Comparison of ENCODE assay signal across 22 cellular contexts in the genomic region with DNA sequence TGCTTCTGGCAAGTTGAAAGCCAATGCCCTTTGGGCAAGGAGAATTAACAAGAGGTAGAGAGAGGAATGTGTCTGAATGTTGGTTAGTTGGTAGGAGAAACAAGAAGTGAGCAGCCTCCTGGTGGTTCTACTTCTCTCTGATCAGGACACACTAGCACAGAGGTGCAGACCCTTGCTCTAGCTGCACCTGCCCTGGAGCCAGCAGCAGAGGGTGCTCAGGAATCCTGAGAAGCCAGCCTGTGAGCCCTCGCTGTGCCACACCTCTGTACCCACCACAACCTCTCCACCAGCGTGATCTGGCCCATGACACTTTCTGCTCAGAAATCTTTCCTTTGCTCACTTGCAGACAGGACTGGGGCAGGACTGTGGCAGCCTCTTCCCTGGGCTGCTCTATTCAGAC.
"Had no signal": no experiment of that assay in that cellular context is flagged by ENCODE, and none has a peak within 500 bp of the region (broad histone marks: within the 10 kb centered on the region; RNA-seq: fewer than 3 reads in every experiment).

No MANE protein-coding gene starts in this region.

- FAIRE-seq: astrocyte, endothelial cell of umbilical vein had no signal

- H3K9me3 ChIP-seq: adrenal gland, breast epithelium, esophagus muscularis mucosa, gastroesophageal sphincter, heart left ventricle, prostate gland, right atrium auricular region, stomach, testis, upper lobe of left lung had no signal

- DNase-seq: activated CD4-positive, alpha-beta T cell treated with anti-CD3 and anti-CD28 coated beads for 1 hour; activated gamma-delta T cell; activated T-cell treated with anti-CD3 and anti-CD28 coated beads, Interleukin-2, amount 50 U/mL, for 72 hours; adrenal gland; cerebellar nuclear complex; effector CD4-positive, alpha-beta T cell; heart left ventricle; immature natural killer cell; kidney glomerular epithelial cell; left ventricle myocardium superior; stomach; T1000; testis; upper lobe of left lung had no signal

- ATAC-seq: activated naive CD4-positive, alpha-beta T cell treated with anti-CD3 and anti-CD28 coated beads, Interleukin-2, amount 50 U/mL, for 72 hours; activated T-cell treated with anti-CD3 and anti-CD28 coated beads, Interleukin-2, amount 50 U/mL, for 72 hours; gastroesophageal sphincter; heart left ventricle; left ventricle myocardium superior had no signal

- H3K4me3 ChIP-seq: adrenal gland, breast epithelium, esophagus muscularis mucosa, gastroesophageal sphincter, heart left ventricle, prostate gland, right atrium auricular region, stomach, testis, upper lobe of left lung had no signal

- H3K36me3 ChIP-seq: adrenal gland, breast epithelium, esophagus muscularis mucosa, gastroesophageal sphincter, heart left ventricle, prostate gland, right atrium auricular region, stomach, upper lobe of left lung had no signal

- H3K27ac ChIP-seq: adrenal gland, breast epithelium, esophagus muscularis mucosa, gastroesophageal sphincter, heart left ventricle, prostate gland, right atrium auricular region, stomach, testis, upper lobe of left lung had no signal

- H3K27me3 ChIP-seq: adrenal gland, breast epithelium, esophagus muscularis mucosa, gastroesophageal sphincter, heart left ventricle, right atrium auricular region, stomach, testis, upper lobe of left lung had no signal

- H3K4me1 ChIP-seq: adrenal gland, breast epithelium, prostate gland, testis had no signal
